ENCODE assay signal across 16 cellular contexts in the genomic region with DNA sequence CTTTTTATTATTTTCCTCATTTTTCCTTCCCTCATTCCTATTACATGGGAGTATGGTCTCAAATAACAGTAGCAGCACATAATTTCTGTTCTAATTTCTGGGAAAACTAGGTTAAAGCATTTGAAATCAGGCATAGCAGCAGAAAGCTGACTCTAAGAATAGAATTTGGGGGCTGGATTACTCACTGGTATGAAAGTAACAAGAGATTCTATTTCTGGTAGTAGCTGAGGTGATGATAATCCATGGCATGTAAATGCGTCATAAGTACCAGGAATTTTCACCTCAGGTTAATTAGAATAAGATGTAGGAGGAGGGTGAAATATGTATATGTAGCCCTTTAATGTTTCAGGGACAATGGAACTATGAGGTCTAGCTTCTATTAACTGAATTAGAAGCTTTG.
DNase-seq lines count a peak whose midpoint lies in the region; ATAC-seq and TF ChIP-seq lines count a peak whose summit lies in the region.
"Had no signal": no experiment of that assay in that cellular context is flagged by ENCODE, and none has a peak within 500 bp of the region (broad histone marks: within the 10 kb centered on the region; RNA-seq: fewer than 3 reads in every experiment).

No MANE protein-coding gene starts in this region.

- no peaks in the 10 kb centered on the region; the same call in none of the 2 replicates for H3K9me3 Mint-ChIP-seq in HFFc6

- TF ChIP-seq CTCF in HFFc6 (IDR thresholded peaks at IDR 0.05), result no peak
- no peak for TF ChIP-seq CTCF in astrocyte of the spinal cord (IDR thresholded peaks at IDR 0.05; ENCODE audit: low read depth, low read length)

- H3K4me1 Mint-ChIP-seq in HFFc6 (ENCODE audit: low read depth), result no peaks in the 10 kb centered on the region; the same call in 1 of the 2 replicates
- H3K4me1 Mint-ChIP-seq: B cell; CD4-positive, alpha-beta memory T cell had no signal

- DNase-seq in A172 (ENCODE audit: low spot score), result peak; percentile 27
- peak; percentile 7 for DNase-seq in HFFc6
- peak; percentile 36 for DNase-seq in astrocyte of the spinal cord (ENCODE audit: low read depth, low spot score)
- DNase-seq in middle frontal gyrus (ENCODE audit: extremely low spot score, low spot score), result peak; percentile 24
- DNase-seq in NCI-H226, result no peak
- DNase-seq in EL, result no peak
- no peak for DNase-seq in NCI-H526 (lab: John Stamatoyannopoulos, UW)
- DNase-seq: CD4-positive, alpha-beta memory T cell; DND-41; GF-D8; Karpas-422; NCI-H2029; NCI-H510A had no signal

- in situ Hi-C loops in astrocyte of the spinal cord (cut with HindIII; ENCODE audit: low sequenced_read_pairs), result no loop called here

- no peaks in the 10 kb centered on the region for H3K36me3 Mint-ChIP-seq in HFFc6 (ENCODE audit: low read depth)
- H3K36me3 Mint-ChIP-seq: CD4-positive, alpha-beta memory T cell had no signal

- no peaks in the 10 kb centered on the region for H3K27me3 Mint-ChIP-seq in HFFc6 (ENCODE audit: insufficient read depth)
- H3K27me3 Mint-ChIP-seq: B cell; CD4-positive, alpha-beta memory T cell had no signal

- ATAC-seq in HG02678 (IDR thresholded peaks at IDR 0.05; ENCODE audit: unreplicated experiment), result no peak

- no peak overlapping the region for H3K27ac Mint-ChIP-seq in HFFc6
- H3K27ac Mint-ChIP-seq: B cell; CD4-positive, alpha-beta memory T cell had no signal

- no peak overlapping the region for H3K4me3 Mint-ChIP-seq in HFFc6
- H3K4me3 Mint-ChIP-seq: B cell; CD4-positive, alpha-beta memory T cell had no signal

- H3K4me3 ChIP-seq in astrocyte of the spinal cord (ENCODE audit: low read depth, low read length), result no peak overlapping the region
- H3K4me3 ChIP-seq: SJSA1 had no signal

Comparison
In these comparisons a context has a peak if more than half of its experiments do, and no peak if none do; other contexts are left out.
1. DNase-seq: peak in A172 (single experiment), HFFc6 (single experiment), astrocyte of the spinal cord (single experiment) and middle frontal gyrus (single experiment); none in NCI-H226 (single experiment), EL (single experiment) and NCI-H526 (0 of 2).